Comparison of ENCODE assay signal across 9 cellular contexts in genomic region chr10:56633876-56634452, GRCh38.
A peak's percentile ranks its signal among the peaks of the same experiment; 100 is the strongest.
DNase-seq lines count a peak whose midpoint lies in the region; ATAC-seq lines count a peak whose summit lies in the region.
"Had no signal": no experiment of that assay in that cellular context is flagged by ENCODE, and none has a peak within 500 bp of the region (broad histone marks: within the 10 kb centered on the region; RNA-seq: fewer than 3 reads in every experiment).

No MANE protein-coding gene starts in this region.

- peak; percentile 100 for ATAC-seq in HG02852 (IDR thresholded peaks at IDR 0.05; ENCODE audit: unreplicated experiment)
- peak; percentile 98 for ATAC-seq in stimulated activated naive B cell treated with anti-CD40 and anti-IgM and Interleukin-4, amounts not matched to agents 10 μg/mL and 1 μg/mL and 100 μg/mL, for 72 hours (replicated peaks)
- ATAC-seq in activated CD4-positive, alpha-beta T cell treated with anti-CD3 and anti-CD28 coated beads for 36 hours = no peak

- no peak overlapping the region for H3K27ac Mint-ChIP-seq in stimulated activated naive B cell treated with anti-CD40 and anti-IgM and Interleukin-4, amounts not matched to agents 10 μg/mL and 1 μg/mL and 100 μg/mL, for 72 hours
- no peak overlapping the region for H3K27ac Mint-ChIP-seq in activated CD4-positive, alpha-beta T cell treated with anti-CD3 and anti-CD28 coated beads for 36 hours

- CTCF ChIA-PET in activated CD4-positive, alpha-beta T cell treated with anti-CD3 and anti-CD28 coated beads for 36 hours (lab: Charles Lee) = interaction anchor here (0.6 kb wide), 1 partner anchor 10 kb away, joined by 3 read pairs; no protein-coding TSS in a partner anchor

- DNase-seq in NOMO-1 treated with DMSO at 0.1 percent for 48 hours (lab: John Stamatoyannopoulos, UW; ENCODE audit: unreplicated experiment) (peak; percentile 26), NOMO-1 treated with dmso at 0.1 percent for 144 hours (lab: John Stamatoyannopoulos, UW; ENCODE audit: unreplicated experiment) (no peak), MV-4-11 (lab: John Stamatoyannopoulos, UW) (peak; percentile 2), SIG-M5 treated with dmso at 0.1 percent for 504 hours (lab: John Stamatoyannopoulos, UW; ENCODE audit: unreplicated experiment) (no peak)
- peak; percentile 12 for DNase-seq in stimulated activated naive B cell treated with anti-CD40 and anti-IgM and Interleukin-4, amounts not matched to agents 10 μg/mL and 1 μg/mL and 100 μg/mL, for 72 hours
- DNase-seq in activated CD4-positive, alpha-beta T cell treated with anti-CD3 and anti-CD28 coated beads for 48 hours = no peak
- no peak for DNase-seq in activated CD4-positive, alpha-beta T cell treated with anti-CD3 and anti-CD28 coated beads for 36 hours
- DNase-seq: NCI-H2081 had no signal

- POLR2A ChIA-PET in activated CD4-positive, alpha-beta T cell treated with anti-CD3 and anti-CD28 coated beads for 36 hours (lab: Charles Lee) = no interaction called here

- no peak overlapping the region for H3K4me3 Mint-ChIP-seq in stimulated activated naive B cell treated with anti-CD40 and anti-IgM and Interleukin-4, amounts not matched to agents 10 μg/mL and 1 μg/mL and 100 μg/mL, for 72 hours
- no peak overlapping the region for H3K4me3 Mint-ChIP-seq in activated CD4-positive, alpha-beta T cell treated with anti-CD3 and anti-CD28 coated beads for 36 hours

- no peaks in the 10 kb centered on the region for H3K27me3 Mint-ChIP-seq in stimulated activated naive B cell treated with anti-CD40 and anti-IgM and Interleukin-4, amounts not matched to agents 10 μg/mL and 1 μg/mL and 100 μg/mL, for 72 hours
- H3K27me3 Mint-ChIP-seq in activated CD4-positive, alpha-beta T cell treated with anti-CD3 and anti-CD28 coated beads for 36 hours = no peaks in the 10 kb centered on the region

- no peaks in the 10 kb centered on the region for H3K36me3 Mint-ChIP-seq in stimulated activated naive B cell treated with anti-CD40 and anti-IgM and Interleukin-4, amounts not matched to agents 10 μg/mL and 1 μg/mL and 100 μg/mL, for 72 hours
- H3K36me3 Mint-ChIP-seq in activated CD4-positive, alpha-beta T cell treated with anti-CD3 and anti-CD28 coated beads for 36 hours (ENCODE audit: low read depth) = no peaks in the 10 kb centered on the region

- peaks cover 4 to 6% of the 10 kb centered on the region in 2 donors for H3K9me3 Mint-ChIP-seq in stimulated activated naive B cell treated with anti-CD40 and anti-IgM and Interleukin-4, amounts not matched to agents 10 μg/mL and 1 μg/mL and 100 μg/mL, for 72 hours
- H3K9me3 Mint-ChIP-seq in activated CD4-positive, alpha-beta T cell treated with anti-CD3 and anti-CD28 coated beads for 36 hours (ENCODE audit: low read depth) = peaks cover 11% of the 10 kb centered on the region

- H3K4me1 Mint-ChIP-seq in stimulated activated naive B cell treated with anti-CD40 and anti-IgM and Interleukin-4, amounts not matched to agents 10 μg/mL and 1 μg/mL and 100 μg/mL, for 72 hours = peaks cover 16 to 25% of the 10 kb centered on the region in 2 donors
- H3K4me1 Mint-ChIP-seq in activated CD4-positive, alpha-beta T cell treated with anti-CD3 and anti-CD28 coated beads for 36 hours = no peaks in the 10 kb centered on the region

- intact Hi-C loops in activated CD4-positive, alpha-beta T cell treated with anti-CD3 and anti-CD28 coated beads for 36 hours (cut with DNase I, micrococcal nuclease) = no loop called here

Comparison
In these comparisons a context has a peak if more than half of its experiments do, and no peak if none do; other contexts are left out.
1. DNase-seq: peak in NOMO-1 treated with DMSO at 0.1 percent for 48 hours (single experiment), MV-4-11 (single experiment) and stimulated activated naive B cell treated with anti-CD40 and anti-IgM and Interleukin-4, amounts not matched to agents 10 μg/mL and 1 μg/mL and 100 μg/mL, for 72 hours (single experiment); none in NOMO-1 treated with dmso at 0.1 percent for 144 hours (single experiment), activated CD4-positive, alpha-beta T cell treated with anti-CD3 and anti-CD28 coated beads for 48 hours (single experiment), SIG-M5 treated with dmso at 0.1 percent for 504 hours (single experiment) and activated CD4-positive, alpha-beta T cell treated with anti-CD3 and anti-CD28 coated beads for 36 hours (single experiment).